18 cellular contexts compared by ENCODE assay signal in genomic region chr2:27025861-27026851, GRCh38.
"Had no signal": no experiment of that assay in that cellular context is flagged by ENCODE, and none has a peak within 500 bp of the region (broad histone marks: within the 10 kb centered on the region; RNA-seq: fewer than 3 reads in every experiment).

No MANE protein-coding gene starts in this region.

- H3K27me3 ChIP-seq: body of pancreas, gastroesophageal sphincter, spleen, upper lobe of left lung had no signal

- H3K4me3 ChIP-seq: body of pancreas, gastroesophageal sphincter, prostate gland, spleen, thoracic aorta, upper lobe of left lung had no signal

- ATAC-seq: activated CD8-positive, alpha-beta memory T cell treated with anti-CD3 and anti-CD28 coated beads, Interleukin-2, amount 10 ng/mL, durations not matched to agents 7 days and 5 days; activated T-helper 17 cell treated with anti-CD3 and anti-CD28 coated beads, Interleukin-2, amount 50 U/mL, for 72 hours; body of pancreas; esophagus mucosa; gastroesophageal sphincter; sciatic nerve; stimulated activated naive B cell treated with anti-CD40 and anti-IgM and Interleukin-4, amounts not matched to agents 10 μg/mL and 1 μg/mL and 100 μg/mL, for 72 hours; T-helper 17 cell had no signal

- H3K27me3 Mint-ChIP-seq: activated B cell treated with CpG ODN at 0.5 μM for 24 hours; activated CD4-positive, alpha-beta memory T cell treated with anti-CD3 and anti-CD28 coated beads for 36 hours; activated CD8-positive, alpha-beta memory T cell treated with anti-CD3 and anti-CD28 coated beads, Interleukin-2, amount 10 ng/mL, durations not matched to agents 7 days and 5 days; activated naive CD8-positive, alpha-beta T cell treated with anti-CD3 and anti-CD28 coated beads for 36 hours; activated T-helper 17 cell treated with anti-CD3 and anti-CD28 coated beads, Interleukin-2, amount 50 U/mL, for 72 hours; stimulated activated naive B cell treated with anti-CD40 and anti-IgM and Interleukin-4, amounts not matched to agents 10 μg/mL and 1 μg/mL and 100 μg/mL, for 72 hours; T-helper 17 cell had no signal

- H3K27ac Mint-ChIP-seq: activated B cell treated with CpG ODN at 0.5 μM for 24 hours; activated CD4-positive, alpha-beta memory T cell treated with anti-CD3 and anti-CD28 coated beads for 36 hours; activated CD8-positive, alpha-beta memory T cell treated with anti-CD3 and anti-CD28 coated beads, Interleukin-2, amount 10 ng/mL, durations not matched to agents 7 days and 5 days; activated naive CD8-positive, alpha-beta T cell treated with anti-CD3 and anti-CD28 coated beads for 36 hours; activated T-helper 17 cell treated with anti-CD3 and anti-CD28 coated beads, Interleukin-2, amount 50 U/mL, for 72 hours; stimulated activated naive B cell treated with anti-CD40 and anti-IgM and Interleukin-4, amounts not matched to agents 10 μg/mL and 1 μg/mL and 100 μg/mL, for 72 hours; T-helper 17 cell had no signal

- H3K27ac ChIP-seq: body of pancreas, gastroesophageal sphincter, prostate gland, spleen, thoracic aorta, upper lobe of left lung had no signal

- H3K9me3 Mint-ChIP-seq: activated B cell treated with CpG ODN at 0.5 μM for 24 hours; activated CD4-positive, alpha-beta memory T cell treated with anti-CD3 and anti-CD28 coated beads for 36 hours; activated naive CD8-positive, alpha-beta T cell treated with anti-CD3 and anti-CD28 coated beads for 36 hours; activated T-helper 17 cell treated with anti-CD3 and anti-CD28 coated beads, Interleukin-2, amount 50 U/mL, for 72 hours; stimulated activated naive B cell treated with anti-CD40 and anti-IgM and Interleukin-4, amounts not matched to agents 10 μg/mL and 1 μg/mL and 100 μg/mL, for 72 hours had no signal

- H3K9me3 ChIP-seq: body of pancreas, gastroesophageal sphincter, prostate gland, spleen, thoracic aorta, upper lobe of left lung had no signal

- H3K4me1 ChIP-seq: body of pancreas, prostate gland had no signal

- H3K4me3 Mint-ChIP-seq: activated B cell treated with CpG ODN at 0.5 μM for 24 hours; activated CD4-positive, alpha-beta memory T cell treated with anti-CD3 and anti-CD28 coated beads for 36 hours; activated CD8-positive, alpha-beta memory T cell treated with anti-CD3 and anti-CD28 coated beads, Interleukin-2, amount 10 ng/mL, durations not matched to agents 7 days and 5 days; activated naive CD8-positive, alpha-beta T cell treated with anti-CD3 and anti-CD28 coated beads for 36 hours; activated T-helper 17 cell treated with anti-CD3 and anti-CD28 coated beads, Interleukin-2, amount 50 U/mL, for 72 hours; stimulated activated naive B cell treated with anti-CD40 and anti-IgM and Interleukin-4, amounts not matched to agents 10 μg/mL and 1 μg/mL and 100 μg/mL, for 72 hours; T-helper 17 cell had no signal

- DNase-seq: activated B cell treated with CpG ODN at 0.5 μM for 24 hours; activated CD4-positive, alpha-beta memory T cell treated with anti-CD3 and anti-CD28 coated beads for 36 hours; activated CD4-positive, alpha-beta T cell treated with anti-CD3 and anti-CD28 coated beads for 4 hours; activated CD8-positive, alpha-beta memory T cell treated with anti-CD3 and anti-CD28 coated beads, Interleukin-2, amount 10 ng/mL, durations not matched to agents 7 days and 5 days; activated naive CD4-positive, alpha-beta T cell; activated naive CD8-positive, alpha-beta T cell treated with anti-CD3 and anti-CD28 coated beads for 36 hours; body of pancreas; cortex of kidney; spleen; stimulated activated naive B cell treated with anti-CD40 and anti-IgM and Interleukin-4, amounts not matched to agents 10 μg/mL and 1 μg/mL and 100 μg/mL, for 72 hours; T-helper 17 cell had no signal
